ENCODE assay signal across 13 cellular contexts in the genomic region with DNA sequence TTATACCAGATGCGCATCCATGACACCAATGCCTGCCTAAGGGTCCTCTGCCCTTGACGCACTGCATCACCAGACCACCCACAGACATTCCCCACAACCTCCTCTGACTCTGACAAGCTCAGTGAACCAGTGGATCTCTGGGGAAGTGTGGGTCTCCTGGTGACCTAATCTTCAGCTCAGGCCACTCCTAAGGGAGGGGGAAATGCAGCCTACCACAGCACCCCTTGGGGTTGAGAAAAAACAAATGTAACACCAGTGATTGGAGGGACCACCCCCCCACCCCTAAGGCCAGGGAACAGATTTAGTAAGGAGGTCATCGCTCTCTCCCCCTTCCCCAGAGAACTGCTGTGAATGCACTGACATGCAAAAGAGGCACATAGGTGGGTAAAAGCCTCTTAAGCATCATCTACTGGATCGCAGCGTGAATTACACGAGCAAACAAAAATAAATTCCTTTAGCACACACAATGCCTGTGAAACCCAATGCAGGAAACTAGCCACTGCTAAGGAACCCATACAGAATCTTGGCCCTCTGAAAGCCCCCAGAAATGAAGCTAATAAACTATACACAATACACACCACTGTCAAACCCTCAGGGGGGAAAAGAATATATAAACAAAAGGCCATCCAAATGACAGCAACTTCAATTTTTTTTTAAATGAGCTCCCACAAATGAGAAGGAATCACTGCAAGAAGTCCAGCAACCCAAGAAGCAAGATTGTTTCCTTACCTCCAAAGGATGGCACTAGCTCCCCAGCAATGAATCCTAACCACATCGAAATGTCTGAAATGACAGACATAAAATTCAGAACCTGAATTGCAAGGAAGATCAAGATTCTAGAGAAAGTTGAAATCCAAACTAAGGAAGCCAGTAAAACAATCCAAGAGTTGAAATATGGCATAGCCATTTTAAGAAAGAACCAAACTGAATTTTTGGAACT.
A peak's percentile ranks its signal among the peaks of the same experiment; 100 is the strongest.
DNase-seq lines count a peak whose midpoint lies in the region; ATAC-seq and TF ChIP-seq lines count a peak whose summit lies in the region.
"Had no signal": no experiment of that assay in that cellular context is flagged by ENCODE, and none has a peak within 500 bp of the region (broad histone marks: within the 10 kb centered on the region; RNA-seq: fewer than 3 reads in every experiment).

No MANE protein-coding gene starts in this region.

- TF ChIP-seq CTCF in C4-2B (conservative IDR thresholded peaks at IDR 0.05) (peak; percentile 27), GM23338 (conservative IDR thresholded peaks at IDR 0.05; ENCODE audit: low read depth in 2 of 2) (peak in 1 of 2 experiments; percentile 32; a peak in 2 of 4 replicates), prostate gland (IDR thresholded peaks at IDR 0.05) (peak in 1 of 4 experiments; percentile 32), tibial nerve (IDR thresholded peaks at IDR 0.05) (no peak), adrenal gland (IDR thresholded peaks at IDR 0.05) (peak in 1 of 6 experiments; percentile 18)

- TF ChIP-seq EP300 in tibial nerve (IDR thresholded peaks at IDR 0.05), result no peak

- WGBS in prostate gland, result 66% methylated on average over 7 of the region's 7 CpGs
- 64 to 72% methylated on average over 7 of the region's 7 CpGs for WGBS in tibial nerve, 2 donors
- 51 to 69% (median 62%) methylated on average over 5 to 7 of the region's 7 CpGs for WGBS in adrenal gland, 4 donors

- peaks cover 8% of the 10 kb centered on the region for H3K4me1 Mint-ChIP-seq in GM23338
- H3K4me1 Mint-ChIP-seq in activated CD8-positive, alpha-beta T cell treated with anti-CD3 and anti-CD28 coated beads, Interleukin-2, amount 10 ng/mL, durations not matched to agents 7 days and 5 days (ENCODE audit: low read depth), result no peaks in the 10 kb centered on the region

- intact Hi-C loops in prostate gland (cut with DNase I), result no loop called here
- intact Hi-C loops in adrenal gland (cut with DNase I), result no loop called here

- H3K27ac Mint-ChIP-seq in GM23338, result no peak overlapping the region
- H3K27ac Mint-ChIP-seq in activated CD8-positive, alpha-beta T cell treated with anti-CD3 and anti-CD28 coated beads, Interleukin-2, amount 10 ng/mL, durations not matched to agents 7 days and 5 days, result no peak overlapping the region
- H3K27ac Mint-ChIP-seq: stimulated activated effector memory CD8-positive, alpha-beta T cell treated with anti-CD3 and anti-CD28 coated beads, Interleukin-12 subunit alpha, Interleukin-12 subunit beta, amount 100 ng/mL, for 72 hours had no signal

- H3K27me3 ChIP-seq in GM23338 (ENCODE audit: insufficient read depth) (no peaks in the 10 kb centered on the region), prostate gland (replicated peaks; ENCODE audit: insufficient read depth) (no peaks in the 10 kb centered on the region), tibial nerve (no peaks in the 10 kb centered on the region), adrenal gland (no peaks in the 10 kb centered on the region)

- H3K4me2 ChIP-seq in GM23338, result no peak overlapping the region

- H3K4me3 ChIP-seq in GM23338 (no peak overlapping the region), prostate gland (no peak overlapping the region), tibial nerve (no peak overlapping the region), adrenal gland (no peak overlapping the region)

- H3K4me3 Mint-ChIP-seq in GM23338, result no peak overlapping the region
- no peak overlapping the region for H3K4me3 Mint-ChIP-seq in activated CD8-positive, alpha-beta T cell treated with anti-CD3 and anti-CD28 coated beads, Interleukin-2, amount 10 ng/mL, durations not matched to agents 7 days and 5 days
- H3K4me3 Mint-ChIP-seq: stimulated activated effector memory CD8-positive, alpha-beta T cell treated with anti-CD3 and anti-CD28 coated beads, Interleukin-12 subunit alpha, Interleukin-12 subunit beta, amount 100 ng/mL, for 72 hours had no signal

- no peaks in the 10 kb centered on the region for H3F3A ChIP-seq in GM23338 (replicated peaks; ENCODE audit: low read depth)

- no peaks in the 10 kb centered on the region for H3K79me2 ChIP-seq in GM23338 (replicated peaks; ENCODE audit: insufficient read depth)

- H3K36me3 Mint-ChIP-seq in GM23338 (ENCODE audit: low read depth), result peaks cover 19% of the 10 kb centered on the region; the same call in 2 of the 3 replicates
- peaks cover 2% of the 10 kb centered on the region for H3K36me3 Mint-ChIP-seq in activated CD8-positive, alpha-beta T cell treated with anti-CD3 and anti-CD28 coated beads, Interleukin-2, amount 10 ng/mL, durations not matched to agents 7 days and 5 days (ENCODE audit: low read depth)
- H3K36me3 Mint-ChIP-seq: stimulated activated effector memory CD8-positive, alpha-beta T cell treated with anti-CD3 and anti-CD28 coated beads, Interleukin-12 subunit alpha, Interleukin-12 subunit beta, amount 100 ng/mL, for 72 hours had no signal

- H3K27me3 Mint-ChIP-seq in GM23338 (ENCODE audit: insufficient read depth, low read depth, poor library complexity), result peaks cover under 1% of the 10 kb centered on the region
- no peaks in the 10 kb centered on the region for H3K27me3 Mint-ChIP-seq in activated CD8-positive, alpha-beta T cell treated with anti-CD3 and anti-CD28 coated beads, Interleukin-2, amount 10 ng/mL, durations not matched to agents 7 days and 5 days (ENCODE audit: low read depth)

- H3K4me1 ChIP-seq in GM23338 (ENCODE audit: insufficient read depth) (0 out of 2 replicates have a peak, but pooled peaks cover 3% of the 10 kb centered on the region), prostate gland (replicated peaks) (no peaks in the 10 kb centered on the region), tibial nerve (no peaks in the 10 kb centered on the region), adrenal gland (replicated peaks in 1 of 2) (no peaks in the 10 kb centered on the region)

- H3K27ac ChIP-seq in C4-2B (no peak overlapping the region), GM23338 (ENCODE audit: low read depth) (no peak overlapping the region), prostate gland (no peak overlapping the region), tibial nerve (no peak overlapping the region), adrenal gland (no peak overlapping the region)
- H3K27ac ChIP-seq: epithelial cell of prostate, HL-60 had no signal

- peak; percentile 69 for ATAC-seq in GM23338
- no peak for ATAC-seq in activated CD8-positive, alpha-beta T cell treated with anti-CD3 and anti-CD28 coated beads, Interleukin-2, amount 10 ng/mL, durations not matched to agents 7 days and 5 days
- ATAC-seq: stimulated activated effector memory CD8-positive, alpha-beta T cell treated with anti-CD3 and anti-CD28 coated beads, Interleukin-12 subunit alpha, Interleukin-12 subunit beta, amount 100 ng/mL, for 72 hours had no signal

- peak; percentile 24 for DNase-seq in GM23338 (ENCODE audit: low spot score)
- peak; percentile 28 for DNase-seq in activated CD8-positive, alpha-beta T cell treated with anti-CD3 and anti-CD28 coated beads, Interleukin-2, amount 10 ng/mL, durations not matched to agents 7 days and 5 days
- DNase-seq in iPS DF 19.7 (ENCODE audit: low read depth, low spot score), result peak; percentile 5
- DNase-seq in prostate gland (ENCODE audit: low spot score), result no peak
- no peak for DNase-seq in tibial nerve (ENCODE audit: low spot score in 2 of 2)
- no peak for DNase-seq in adrenal gland
- DNase-seq: NCI-H1105, NCI-H774, SW 1271 had no signal

- no peaks in the 10 kb centered on the region for H4K20me1 ChIP-seq in GM23338 (replicated peaks; ENCODE audit: insufficient read depth)

- POLR2A ChIA-PET in activated CD8-positive, alpha-beta T cell treated with anti-CD3 and anti-CD28 coated beads, Interleukin-2, amount 10 ng/mL, durations not matched to agents 7 days and 5 days (lab: Charles Lee), result no interaction called here

- H3K36me3 ChIP-seq in GM23338 (ENCODE audit: insufficient read depth) (no peaks in the 10 kb centered on the region), prostate gland (no peaks in the 10 kb centered on the region), tibial nerve (no peaks in the 10 kb centered on the region), adrenal gland (replicated peaks in 1 of 2) (no peaks in the 10 kb centered on the region)

- TF ChIP-seq POLR2A in prostate gland (IDR thresholded peaks at IDR 0.05) (no peak), tibial nerve (IDR thresholded peaks at IDR 0.05) (no peak), adrenal gland (IDR thresholded peaks at IDR 0.05) (no peak)

- H2AFZ ChIP-seq in GM23338, result peak overlapping the region; percentile 69; the same call in 1 of the 2 replicates

- H3K9me2 ChIP-seq in GM23338 (ENCODE audit: insufficient read depth), result 0 out of 2 replicates have a peak, but pooled peaks cover 8% of the 10 kb centered on the region

- H3K9me3 Mint-ChIP-seq in GM23338, result peaks cover 30% of the 10 kb centered on the region
- H3K9me3 Mint-ChIP-seq in activated CD8-positive, alpha-beta T cell treated with anti-CD3 and anti-CD28 coated beads, Interleukin-2, amount 10 ng/mL, durations not matched to agents 7 days and 5 days (ENCODE audit: insufficient read depth), result peaks cover 6% of the 10 kb centered on the region

- H3K9me3 ChIP-seq in prostate gland, result no peaks in the 10 kb centered on the region
- H3K9me3 ChIP-seq in tibial nerve, result peaks cover 0 to 15% (median 7%) of the 10 kb centered on the region in 4 donors
- H3K9me3 ChIP-seq in adrenal gland (replicated peaks in 1 of 3), result no peaks in the 10 kb centered on the region

- CTCF ChIA-PET in activated CD8-positive, alpha-beta T cell treated with anti-CD3 and anti-CD28 coated beads, Interleukin-2, amount 10 ng/mL, durations not matched to agents 7 days and 5 days (lab: Charles Lee), result interaction anchor here (0.7 to 2.2 kb wide), 11 partner anchors 14 to 589 kb away, joined by 3 to 9 read pairs (median 3); no protein-coding TSS in a partner anchor

TF ChIP-seq in GM23338, 12 proteins besides CTCF, POLR2A, EP300 and RAD21 (continues in another document):
- no peak for TF ChIP-seq STAT1 (IDR thresholded peaks at IDR 0.05; ENCODE audit: unreplicated experiment)

Comparison
In these comparisons a context has a peak if more than half of its experiments do, and no peak if none do; other contexts are left out.
1. DNase-seq: peak in GM23338 (single experiment), activated CD8-positive, alpha-beta T cell treated with anti-CD3 and anti-CD28 coated beads, Interleukin-2, amount 10 ng/mL, durations not matched to agents 7 days and 5 days (single experiment) and iPS DF 19.7 (single experiment); none in prostate gland (single experiment), tibial nerve (0 of 2) and adrenal gland (0 of 7).